ENCODE assay signal across 27 cellular contexts in genomic region chr10:116875897-116876296, GRCh38. TPM values are rescaled to one million over a fixed set of nuclear protein-coding genes. Genes with fewer than 3 reads are reported as not detected.
"Had no signal": no experiment of that assay in that cellular context is flagged by ENCODE, and none has a peak within 500 bp of the region (broad histone marks: within the 10 kb centered on the region; RNA-seq: fewer than 3 reads in every experiment).

No MANE protein-coding gene starts in this region.

- DNase-seq: colonic mucosa; cortex of kidney; dermis blood vessel endothelial cell; dorsolateral prefrontal cortex; effector CD4-positive, alpha-beta T cell; effector CD8-positive, alpha-beta T cell; effector memory CD4-positive, alpha-beta T cell; effector memory CD8-positive, alpha-beta T cell; endodermal cell; erythroblast; esophagus squamous epithelium; foreskin fibroblast; foreskin keratinocyte; foreskin melanocyte; gastrocnemius medialis; glutamatergic neuron; head of caudate nucleus; heart left ventricle; heart right ventricle had no signal

- H3K4me3 ChIP-seq: colonic mucosa, coronary artery, dorsolateral prefrontal cortex, esophagus squamous epithelium, gastrocnemius medialis, gastroesophageal sphincter, heart left ventricle, heart right ventricle had no signal

- H3K27me3 ChIP-seq: colonic mucosa, dorsolateral prefrontal cortex, gastrocnemius medialis, gastroesophageal sphincter had no signal

- H3K4me1 ChIP-seq: colonic mucosa, esophagus squamous epithelium, foreskin keratinocyte, gastrocnemius medialis, gastroesophageal sphincter, heart left ventricle, heart right ventricle had no signal

- H3K36me3 ChIP-seq: colonic mucosa, esophagus squamous epithelium, gastrocnemius medialis, gastroesophageal sphincter, heart left ventricle, heart right ventricle had no signal

- ATAC-seq: effector memory CD8-positive, alpha-beta T cell; esophagus mucosa; foreskin keratinocyte; gastrocnemius medialis; gastroesophageal sphincter; heart left ventricle; heart right ventricle had no signal

- H3K9me3 ChIP-seq: colonic mucosa, esophagus squamous epithelium, gastrocnemius medialis, gastroesophageal sphincter, heart left ventricle, heart right ventricle had no signal

- H3K27ac ChIP-seq: colonic mucosa, coronary artery, dorsolateral prefrontal cortex, epithelial cell of prostate, esophagus squamous epithelium, foreskin keratinocyte, gastrocnemius medialis, gastroesophageal sphincter, heart left ventricle, heart right ventricle had no signal

RNA-seq across cellular contexts. Expression of gene ENO4, which starts 26.6 kb away (rescaled TPM):
- total RNA-seq: colonic mucosa, dermis blood vessel endothelial cell, endothelial cell of umbilical vein, epithelial cell of proximal tubule, esophagus mucosa, fibroblast of villous mesenchyme, gastrocnemius medialis, glomerular endothelial cell had no signal
